Comparison of ENCODE assay signal across 13 cellular contexts in genomic region chr11:31887180-31887579, GRCh38.
DNase-seq lines count a peak whose midpoint lies in the region; ATAC-seq and TF ChIP-seq lines count a peak whose summit lies in the region.
"Had no signal": no experiment of that assay in that cellular context is flagged by ENCODE, and none has a peak within 500 bp of the region (broad histone marks: within the 10 kb centered on the region; RNA-seq: fewer than 3 reads in every experiment).

No MANE protein-coding gene starts in this region.

- H3K4me1 ChIP-seq in BE2C (no peaks in the 10 kb centered on the region), endodermal cell (ENCODE audit: control insufficient read depth, insufficient read depth, low read length) (peaks cover 3% of the 10 kb centered on the region)
- H3K4me1 ChIP-seq: uterus had no signal

- no peak overlapping the region for H3K4me3 ChIP-seq in BE2C (ENCODE audit: low read depth, low read length)
- H3K4me3 ChIP-seq in NB4 (ENCODE audit: low read depth, low read length): no peak overlapping the region
- no peak overlapping the region for H3K4me3 ChIP-seq in endodermal cell (ENCODE audit: low read length)
- no peak overlapping the region for H3K4me3 ChIP-seq in MG63
- H3K4me3 ChIP-seq: uterus had no signal

- H3K27me3 ChIP-seq in BE2C (no peaks in the 10 kb centered on the region), endodermal cell (ENCODE audit: control insufficient read depth, insufficient read depth, low read length, poor library complexity, severe bottlenecking) (no peaks in the 10 kb centered on the region), MG63 (no peaks in the 10 kb centered on the region)
- H3K27me3 ChIP-seq: uterus had no signal

- H3K27ac Mint-ChIP-seq in endodermal cell: no peak overlapping the region
- H3K27ac Mint-ChIP-seq: brain had no signal

- no peaks in the 10 kb centered on the region for H3K36me3 Mint-ChIP-seq in endodermal cell (ENCODE audit: low read depth)
- H3K36me3 Mint-ChIP-seq: brain had no signal

- WGBS in endodermal cell (ENCODE audit: insufficient coverage in 1 of 2, insufficient read length in 1 of 2), 2 experiments: 89 to 93% methylated on average over 5 to 6 of the region's 6 CpGs

- H3K9ac ChIP-seq in endodermal cell (ENCODE audit: extremely low read depth, low read length, poor library complexity, severe bottlenecking): no peak overlapping the region

- H3K9me3 ChIP-seq in BE2C (no peaks in the 10 kb centered on the region), endodermal cell (ENCODE audit: control insufficient read depth, low read length) (no peaks in the 10 kb centered on the region), MG63 (no peaks in the 10 kb centered on the region)
- H3K9me3 ChIP-seq: uterus had no signal

- DNase-seq in BE2C: peak; percentile 16
- DNase-seq in G401 (ENCODE audit: low spot score): peak; percentile 9
- peak; percentile 35 for DNase-seq in NB4 (ENCODE audit: low read depth)
- DNase-seq in endodermal cell: peak; percentile 90
- no peak for DNase-seq in activated CD4-positive, CD25-positive, alpha-beta regulatory T cell (lab: John Stamatoyannopoulos, UW)
- no peak for DNase-seq in RWPE1 (ENCODE audit: low spot score)
- no peak for DNase-seq in MG63
- DNase-seq: activated T-cell treated with anti-CD3 and anti-CD28 coated beads, Interleukin-2, amount 50 U/mL, for 4 hours; DMS79; NCI-H1417 treated with DMSO at 0.1 percent for 48 hours; uterus had no signal

- H3K27me3 Mint-ChIP-seq in endodermal cell (ENCODE audit: insufficient read depth): peaks cover 20% of the 10 kb centered on the region

- no peak overlapping the region for H3K27ac ChIP-seq in endodermal cell (ENCODE audit: low read depth, low read length)
- H3K27ac ChIP-seq in RWPE1: no peak overlapping the region
- H3K27ac ChIP-seq: uterus had no signal

- ATAC-seq in HG02840 (IDR thresholded peaks at IDR 0.05; ENCODE audit: low FRiP score, unreplicated experiment): no peak
- ATAC-seq: activated T-cell treated with anti-CD3 and anti-CD28 coated beads, Interleukin-2, amount 50 U/mL, for 4 hours had no signal

- no peak overlapping the region for H3K4me3 Mint-ChIP-seq in endodermal cell
- H3K4me3 Mint-ChIP-seq: activated T-cell treated with anti-CD3 and anti-CD28 coated beads, Interleukin-2, amount 50 U/mL, for 4 hours; brain had no signal

- in situ Hi-C loops in G401 (cut with HindIII; ENCODE audit: low sequenced_read_pairs): no loop called here

- H3K36me3 ChIP-seq in BE2C (no peaks in the 10 kb centered on the region), endodermal cell (ENCODE audit: control insufficient read depth, insufficient read depth, low read length) (no peaks in the 10 kb centered on the region), MG63 (no peaks in the 10 kb centered on the region)
- H3K36me3 ChIP-seq: uterus had no signal

- peaks cover 26% of the 10 kb centered on the region for H3K4me1 Mint-ChIP-seq in endodermal cell

- no peak for TF ChIP-seq POLR2A in NB4 (IDR thresholded peaks at IDR 0.05; ENCODE audit: extremely low read depth, insufficient read length)

- TF ChIP-seq CTCF in BE2C (IDR thresholded peaks at IDR 0.05; ENCODE audit: low read depth, low read length) (peak; percentile 13; the same call in 1 of the 2 replicates), NB4 (IDR thresholded peaks at IDR 0.05; ENCODE audit: low read depth, low read length) (peak; percentile 33), endodermal cell (conservative IDR thresholded peaks at IDR 0.05) (peak; percentile 77), RWPE1 (conservative IDR thresholded peaks at IDR 0.05; ENCODE audit: low read depth) (no peak)

- no peaks in the 10 kb centered on the region for H3K9me3 Mint-ChIP-seq in endodermal cell
- H3K9me3 Mint-ChIP-seq: activated T-cell treated with anti-CD3 and anti-CD28 coated beads, Interleukin-2, amount 50 U/mL, for 4 hours; brain had no signal

- POLR2A ChIA-PET in RWPE1 (lab: Yijun Ruan, JAX; ENCODE audit: low non-redundant PET): no interaction called here

- CTCF ChIA-PET in RWPE1 (lab: Yijun Ruan, JAX): no interaction called here

Comparison
In these comparisons a context has a peak if more than half of its experiments do, and no peak if none do; other contexts are left out.
1. DNase-seq: peak in BE2C (single experiment), G401 (single experiment), NB4 (single experiment) and endodermal cell (single experiment); none in activated CD4-positive, CD25-positive, alpha-beta regulatory T cell (0 of 4), RWPE1 (single experiment) and MG63 (single experiment).